ENCODE assay signal across 31 cellular contexts in genomic region chr3:59899068-59899467, GRCh38.
"Had no signal": no experiment of that assay in that cellular context is flagged by ENCODE, and none has a peak within 500 bp of the region (broad histone marks: within the 10 kb centered on the region; RNA-seq: fewer than 3 reads in every experiment).

No MANE protein-coding gene starts in this region.

- H3K4me3 Mint-ChIP-seq: activated CD4-positive, alpha-beta memory T cell treated with anti-CD3 and anti-CD28 coated beads, Interleukin-2, amount 10 ng/mL, durations not matched to agents 7 days and 5 days; activated CD4-positive, alpha-beta T cell treated with anti-CD3 and anti-CD28 coated beads, Interleukin-2, amount 10 ng/mL, durations not matched to agents 7 days and 5 days; activated naive CD8-positive, alpha-beta T cell treated with anti-CD3 and anti-CD28 coated beads for 36 hours; activated naive CD8-positive, alpha-beta T cell treated with anti-CD3 and anti-CD28 coated beads, Interleukin-2, amount 50 U/mL, for 24 hours; activated T-cell treated with anti-CD3 and anti-CD28 coated beads, Interleukin-2, amount 50 U/mL, for 24 hours; activated T-cell treated with anti-CD3 and anti-CD28 coated beads, Interleukin-2, amount 50 U/mL, for 72 hours; brain; central memory CD8-positive, alpha-beta T cell; dendritic cell treated with granulocyte-macrophage colony-stimulating factor and Interleukin-4, amounts not matched to agents 40 ng/mL and 50 ng/mL, for 4 days; endodermal cell; WTC11 had no signal

- H3K9me3 Mint-ChIP-seq: activated CD4-positive, alpha-beta memory T cell treated with anti-CD3 and anti-CD28 coated beads, Interleukin-2, amount 10 ng/mL, durations not matched to agents 7 days and 5 days; activated naive CD8-positive, alpha-beta T cell treated with anti-CD3 and anti-CD28 coated beads, Interleukin-2, amount 50 U/mL, for 24 hours; activated T-cell treated with anti-CD3 and anti-CD28 coated beads, Interleukin-2, amount 50 U/mL, for 24 hours; central memory CD8-positive, alpha-beta T cell; endodermal cell had no signal

- H3K36me3 Mint-ChIP-seq: activated naive CD8-positive, alpha-beta T cell treated with anti-CD3 and anti-CD28 coated beads for 36 hours had no signal

- H3K27me3 Mint-ChIP-seq: activated CD4-positive, alpha-beta memory T cell treated with anti-CD3 and anti-CD28 coated beads, Interleukin-2, amount 10 ng/mL, durations not matched to agents 7 days and 5 days; activated CD4-positive, alpha-beta T cell treated with anti-CD3 and anti-CD28 coated beads, Interleukin-2, amount 10 ng/mL, durations not matched to agents 7 days and 5 days; activated naive CD8-positive, alpha-beta T cell treated with anti-CD3 and anti-CD28 coated beads for 36 hours; activated naive CD8-positive, alpha-beta T cell treated with anti-CD3 and anti-CD28 coated beads, Interleukin-2, amount 50 U/mL, for 24 hours; activated T-cell treated with anti-CD3 and anti-CD28 coated beads, Interleukin-2, amount 50 U/mL, for 24 hours; brain; central memory CD8-positive, alpha-beta T cell; dendritic cell treated with granulocyte-macrophage colony-stimulating factor and Interleukin-4, amounts not matched to agents 40 ng/mL and 50 ng/mL, for 4 days had no signal

- H3K27ac ChIP-seq: adrenal gland, breast epithelium, cardiac muscle cell, coronary artery, dorsolateral prefrontal cortex had no signal

- DNase-seq: activated CD4-positive, alpha-beta memory T cell treated with anti-CD3 and anti-CD28 coated beads, Interleukin-2, amount 10 ng/mL, durations not matched to agents 7 days and 5 days; activated CD4-positive, alpha-beta T cell treated with anti-CD3 and anti-CD28 coated beads for 1 hour; activated CD4-positive, alpha-beta T cell treated with anti-CD3 and anti-CD28 coated beads for 4 hours; activated CD4-positive, alpha-beta T cell treated with anti-CD3 and anti-CD28 coated beads, Interleukin-2, amount 10 ng/mL, durations not matched to agents 7 days and 5 days; activated CD4-positive, alpha-beta T cell treated with anti-CD3 and anti-CD28 coated beads, Interleukin-2, amount 50 U/mL, for 4 hours; activated CD8-positive, alpha-beta memory T cell treated with anti-CD3 and anti-CD28 coated beads, Interleukin-2, amount 50 U/mL, for 48 hours; activated gamma-delta T cell; activated naive CD4-positive, alpha-beta T cell treated with anti-CD3 and anti-CD28 coated beads, Interleukin-2, amount 50 U/mL, for 16 hours; activated naive CD4-positive, alpha-beta T cell treated with Interleukin-2 at 50 U/mL for 16 hours; activated naive CD8-positive, alpha-beta T cell treated with anti-CD3 and anti-CD28 coated beads for 36 hours; activated naive CD8-positive, alpha-beta T cell treated with anti-CD3 and anti-CD28 coated beads, Interleukin-2, amount 50 U/mL, for 24 hours; activated T-cell treated with anti-CD3 and anti-CD28 coated beads for 4 hours; activated T-cell treated with anti-CD3 and anti-CD28 coated beads, Interleukin-2, amount 50 U/mL, for 24 hours; activated T-cell treated with anti-CD3 and anti-CD28 coated beads, Interleukin-2, amount 50 U/mL, for 72 hours; adrenal gland; amygdala; aorta; dorsolateral prefrontal cortex; effector memory CD4-positive, alpha-beta T cell; endodermal cell; foreskin fibroblast; head of caudate nucleus; T-helper 2 cell had no signal

- H3K27me3 ChIP-seq: adrenal gland, breast epithelium, cardiac muscle cell, dorsolateral prefrontal cortex had no signal

- H3K4me3 ChIP-seq: adrenal gland, breast epithelium, cardiac muscle cell, coronary artery, dorsolateral prefrontal cortex had no signal

- H3K4me1 Mint-ChIP-seq: brain, endodermal cell had no signal

- H3K9me3 ChIP-seq: adrenal gland, breast epithelium had no signal

- ATAC-seq: activated naive CD8-positive, alpha-beta T cell treated with anti-CD3 and anti-CD28 coated beads, Interleukin-2, amount 50 U/mL, for 24 hours; activated T-cell treated with anti-CD3 and anti-CD28 coated beads, Interleukin-2, amount 50 U/mL, for 72 hours; esophagus mucosa; WTC11 had no signal

- H3K27ac Mint-ChIP-seq: activated CD4-positive, alpha-beta memory T cell treated with anti-CD3 and anti-CD28 coated beads, Interleukin-2, amount 10 ng/mL, durations not matched to agents 7 days and 5 days; activated naive CD8-positive, alpha-beta T cell treated with anti-CD3 and anti-CD28 coated beads for 36 hours; activated naive CD8-positive, alpha-beta T cell treated with anti-CD3 and anti-CD28 coated beads, Interleukin-2, amount 50 U/mL, for 24 hours; activated T-cell treated with anti-CD3 and anti-CD28 coated beads, Interleukin-2, amount 50 U/mL, for 24 hours; activated T-cell treated with anti-CD3 and anti-CD28 coated beads, Interleukin-2, amount 50 U/mL, for 72 hours; brain; dendritic cell treated with granulocyte-macrophage colony-stimulating factor and Interleukin-4, amounts not matched to agents 40 ng/mL and 50 ng/mL, for 4 days; endodermal cell; WTC11 had no signal

- H3K36me3 ChIP-seq: adrenal gland, breast epithelium, cardiac muscle cell had no signal

- H3K4me1 ChIP-seq: adrenal gland, breast epithelium had no signal
